Comparison of ENCODE assay signal across 40 cellular contexts in the genomic region with DNA sequence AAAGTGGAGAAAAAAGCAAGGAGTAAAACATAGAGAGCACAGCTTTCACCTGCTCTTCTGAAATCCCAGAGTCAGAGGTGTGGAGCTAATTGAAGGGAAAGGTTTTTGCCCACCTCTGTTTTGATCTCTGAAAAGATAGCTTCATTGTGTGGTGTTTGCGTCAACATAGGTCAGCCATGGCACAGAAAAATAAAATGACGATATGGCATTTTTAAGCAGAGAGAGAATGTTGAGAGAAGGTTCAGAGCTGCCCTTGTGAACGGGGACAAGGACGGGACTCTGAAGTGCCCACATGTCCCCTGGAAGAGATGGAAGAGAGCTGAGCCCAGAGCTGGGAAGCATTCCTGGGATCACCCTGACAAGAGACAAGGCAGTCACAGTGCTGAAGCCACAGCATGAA.
"Had no signal": no experiment of that assay in that cellular context is flagged by ENCODE, and none has a peak within 500 bp of the region (broad histone marks: within the 10 kb centered on the region; RNA-seq: fewer than 3 reads in every experiment).

No MANE protein-coding gene starts in this region.

- H3K36me3 Mint-ChIP-seq: activated CD4-positive, alpha-beta memory T cell treated with anti-CD3 and anti-CD28 coated beads for 36 hours; activated naive CD4-positive, alpha-beta T cell treated with anti-CD3 and anti-CD28 coated beads, Interleukin-2, amount 10 ng/mL, durations not matched to agents 7 days and 5 days; activated naive CD4-positive, alpha-beta T cell treated with anti-CD3 and anti-CD28 coated beads, Interleukin-2, amount 50 U/mL, for 24 hours; activated naive CD8-positive, alpha-beta T cell; activated naive CD8-positive, alpha-beta T cell treated with anti-CD3 and anti-CD28 coated beads, Interleukin-2, amount 10 ng/mL, durations not matched to agents 7 days and 5 days; brain had no signal

- H3K27me3 Mint-ChIP-seq: activated CD4-positive, alpha-beta memory T cell treated with anti-CD3 and anti-CD28 coated beads for 36 hours; activated CD4-positive, alpha-beta T cell treated with anti-CD3 and anti-CD28 coated beads for 36 hours; activated CD8-positive, alpha-beta T cell treated with anti-CD3 and anti-CD28 coated beads for 36 hours; activated naive CD4-positive, alpha-beta T cell treated with anti-CD3 and anti-CD28 coated beads, Interleukin-2, amount 10 ng/mL, durations not matched to agents 7 days and 5 days; activated naive CD4-positive, alpha-beta T cell treated with anti-CD3 and anti-CD28 coated beads, Interleukin-2, amount 50 U/mL, for 24 hours; activated naive CD8-positive, alpha-beta T cell; activated naive CD8-positive, alpha-beta T cell treated with anti-CD3 and anti-CD28 coated beads, Interleukin-2, amount 10 ng/mL, durations not matched to agents 7 days and 5 days; activated naive CD8-positive, alpha-beta T cell treated with anti-CD3 and anti-CD28 coated beads, Interleukin-2, amount 50 U/mL, for 24 hours; central memory CD8-positive, alpha-beta T cell had no signal

- H3K4me3 Mint-ChIP-seq: activated CD4-positive, alpha-beta memory T cell treated with anti-CD3 and anti-CD28 coated beads for 36 hours; activated CD4-positive, alpha-beta T cell treated with anti-CD3 and anti-CD28 coated beads for 36 hours; activated CD8-positive, alpha-beta T cell treated with anti-CD3 and anti-CD28 coated beads for 36 hours; activated naive CD4-positive, alpha-beta T cell treated with anti-CD3 and anti-CD28 coated beads, Interleukin-2, amount 10 ng/mL, durations not matched to agents 7 days and 5 days; activated naive CD4-positive, alpha-beta T cell treated with anti-CD3 and anti-CD28 coated beads, Interleukin-2, amount 50 U/mL, for 24 hours; activated naive CD8-positive, alpha-beta T cell; activated naive CD8-positive, alpha-beta T cell treated with anti-CD3 and anti-CD28 coated beads, Interleukin-2, amount 10 ng/mL, durations not matched to agents 7 days and 5 days; activated naive CD8-positive, alpha-beta T cell treated with anti-CD3 and anti-CD28 coated beads, Interleukin-2, amount 50 U/mL, for 24 hours; activated T-cell treated with anti-CD3 and anti-CD28 coated beads, Interleukin-2, amount 50 U/mL, for 4 hours; activated T-cell treated with anti-CD3 and anti-CD28 coated beads, Interleukin-2, amount 50 U/mL, for 72 hours; activated T-helper 1 cell treated with anti-CD3 and anti-CD28 coated beads, Interleukin-12 subunit alpha, Interleukin-12 subunit beta, Interleukin-2, Interleukin-4 antibody, amounts not matched to agents 30 ng/mL and 10 ng/mL and 1 ng/mL, durations not matched to agents 14 hours and 24 hours and 36 hours; brain; central memory CD8-positive, alpha-beta T cell; T-helper 1 cell treated with Interleukin-12 subunit alpha and Interleukin-12 subunit beta and Interleukin-4 antibody, amounts not matched to agents 30 μg/mL and 1 μg/mL, for 36 hours; T-helper 2 cell treated with Interferon-gamma antibody and Interleukin-4, amounts not matched to agents 5 μg/mL and 100 μg/mL, for 36 hours had no signal

- H3K9me3 Mint-ChIP-seq: activated naive CD8-positive, alpha-beta T cell treated with anti-CD3 and anti-CD28 coated beads, Interleukin-2, amount 10 ng/mL, durations not matched to agents 7 days and 5 days; activated naive CD8-positive, alpha-beta T cell treated with anti-CD3 and anti-CD28 coated beads, Interleukin-2, amount 50 U/mL, for 24 hours; activated T-helper 1 cell treated with anti-CD3 and anti-CD28 coated beads, Interleukin-12 subunit alpha, Interleukin-12 subunit beta, Interleukin-2, Interleukin-4 antibody, amounts not matched to agents 30 ng/mL and 10 ng/mL and 1 ng/mL, durations not matched to agents 14 hours and 24 hours and 36 hours; T-helper 1 cell treated with Interleukin-12 subunit alpha and Interleukin-12 subunit beta and Interleukin-4 antibody, amounts not matched to agents 30 μg/mL and 1 μg/mL, for 36 hours had no signal

- FAIRE-seq: bronchial epithelial cell, colon, TTC549 had no signal

- H3K4me3 ChIP-seq: ascending aorta, cardiac muscle cell had no signal

- H3K36me3 ChIP-seq: ascending aorta, cardiac muscle cell had no signal

- ATAC-seq: activated CD4-positive, alpha-beta T cell treated with anti-CD3 and anti-CD28 coated beads for 36 hours; activated CD4-positive, CD25-positive, alpha-beta regulatory T cell treated with anti-CD3 and anti-CD28 coated beads, Interleukin-2, amount 50 U/mL, for 24 hours; activated CD8-positive, alpha-beta T cell treated with anti-CD3 and anti-CD28 coated beads for 36 hours; activated naive CD8-positive, alpha-beta T cell treated with anti-CD3 and anti-CD28 coated beads, Interleukin-2, amount 50 U/mL, for 24 hours; activated T-cell treated with anti-CD3 and anti-CD28 coated beads, Interleukin-2, amount 50 U/mL, for 4 hours; activated T-cell treated with anti-CD3 and anti-CD28 coated beads, Interleukin-2, amount 50 U/mL, for 72 hours had no signal

- H3K27ac ChIP-seq: ascending aorta, cardiac muscle cell, VCaP had no signal

- H3K9me3 ChIP-seq: ascending aorta had no signal

- H3K4me1 Mint-ChIP-seq: activated CD4-positive, alpha-beta T cell treated with anti-CD3 and anti-CD28 coated beads for 36 hours; activated naive CD4-positive, alpha-beta T cell treated with anti-CD3 and anti-CD28 coated beads, Interleukin-2, amount 10 ng/mL, durations not matched to agents 7 days and 5 days; activated naive CD4-positive, alpha-beta T cell treated with anti-CD3 and anti-CD28 coated beads, Interleukin-2, amount 50 U/mL, for 24 hours; activated naive CD8-positive, alpha-beta T cell treated with anti-CD3 and anti-CD28 coated beads, Interleukin-2, amount 10 ng/mL, durations not matched to agents 7 days and 5 days; activated naive CD8-positive, alpha-beta T cell treated with anti-CD3 and anti-CD28 coated beads, Interleukin-2, amount 50 U/mL, for 24 hours; brain; central memory CD8-positive, alpha-beta T cell had no signal

- H3K27ac Mint-ChIP-seq: activated CD4-positive, alpha-beta memory T cell treated with anti-CD3 and anti-CD28 coated beads for 36 hours; activated CD4-positive, alpha-beta T cell treated with anti-CD3 and anti-CD28 coated beads for 36 hours; activated CD8-positive, alpha-beta T cell treated with anti-CD3 and anti-CD28 coated beads for 36 hours; activated naive CD4-positive, alpha-beta T cell treated with anti-CD3 and anti-CD28 coated beads, Interleukin-2, amount 10 ng/mL, durations not matched to agents 7 days and 5 days; activated naive CD4-positive, alpha-beta T cell treated with anti-CD3 and anti-CD28 coated beads, Interleukin-2, amount 50 U/mL, for 24 hours; activated naive CD8-positive, alpha-beta T cell; activated naive CD8-positive, alpha-beta T cell treated with anti-CD3 and anti-CD28 coated beads, Interleukin-2, amount 10 ng/mL, durations not matched to agents 7 days and 5 days; activated naive CD8-positive, alpha-beta T cell treated with anti-CD3 and anti-CD28 coated beads, Interleukin-2, amount 50 U/mL, for 24 hours; activated T-cell treated with anti-CD3 and anti-CD28 coated beads, Interleukin-2, amount 50 U/mL, for 72 hours; activated T-helper 1 cell treated with anti-CD3 and anti-CD28 coated beads, Interleukin-12 subunit alpha, Interleukin-12 subunit beta, Interleukin-2, Interleukin-4 antibody, amounts not matched to agents 30 ng/mL and 10 ng/mL and 1 ng/mL, durations not matched to agents 14 hours and 24 hours and 36 hours; activated T-helper 2 cell treated with anti-CD3 and anti-CD28 coated beads, Interferon-gamma antibody, Interleukin-2, Interleukin-4, amounts not matched to agents 10 μg/mL and 5 μg/mL and 100 μg/mL, durations not matched to agents 14 hours and 24 hours and 36 hours; brain; T-helper 1 cell treated with Interleukin-12 subunit alpha and Interleukin-12 subunit beta and Interleukin-4 antibody, amounts not matched to agents 30 μg/mL and 1 μg/mL, for 36 hours; T-helper 2 cell treated with Interferon-gamma antibody and Interleukin-4, amounts not matched to agents 5 μg/mL and 100 μg/mL, for 36 hours had no signal

- H3K27me3 ChIP-seq: ascending aorta, cardiac muscle cell had no signal

- H3K4me1 ChIP-seq: ascending aorta had no signal

- DNase-seq: activated CD4-positive, alpha-beta memory T cell treated with anti-CD3 and anti-CD28 coated beads for 36 hours; activated CD4-positive, alpha-beta T cell treated with anti-CD3 and anti-CD28 coated beads for 1 hour; activated CD4-positive, alpha-beta T cell treated with anti-CD3 and anti-CD28 coated beads for 36 hours; activated CD4-positive, alpha-beta T cell treated with anti-CD3 and anti-CD28 coated beads for 48 hours; activated CD4-positive, alpha-beta T cell treated with anti-CD3 and anti-CD28 coated beads, Interleukin-2, amount 50 U/mL, for 1 hour; activated CD4-positive, alpha-beta T cell treated with anti-CD3 and anti-CD28 coated beads, Interleukin-2, amount 50 U/mL, for 4 hours; activated CD4-positive, CD25-positive, alpha-beta regulatory T cell; activated CD8-positive, alpha-beta memory T cell treated with anti-CD3 and anti-CD28 coated beads, Interleukin-2, amount 50 U/mL, for 4 hours; activated CD8-positive, alpha-beta T cell treated with anti-CD3 and anti-CD28 coated beads for 36 hours; activated effector memory CD4-positive, alpha-beta T cell treated with Interleukin-2 at 50 U/mL for 16 hours; activated gamma-delta T cell; activated naive CD4-positive, alpha-beta T cell treated with anti-CD3 and anti-CD28 coated beads, Interleukin-2, amount 10 ng/mL, durations not matched to agents 7 days and 5 days; activated naive CD4-positive, alpha-beta T cell treated with Interleukin-2 at 50 U/mL for 16 hours; activated naive CD8-positive, alpha-beta T cell treated with anti-CD3 and anti-CD28 coated beads, Interleukin-2, amount 10 ng/mL, durations not matched to agents 7 days and 5 days; activated naive CD8-positive, alpha-beta T cell treated with anti-CD3 and anti-CD28 coated beads, Interleukin-2, amount 50 U/mL, for 24 hours; activated T-cell treated with anti-CD3 and anti-CD28 coated beads for 4 hours; activated T-cell treated with anti-CD3 and anti-CD28 coated beads, Interleukin-2, amount 50 U/mL, for 1 hour; activated T-cell treated with anti-CD3 and anti-CD28 coated beads, Interleukin-2, amount 50 U/mL, for 4 hours; activated T-cell treated with anti-CD3 and anti-CD28 coated beads, Interleukin-2, amount 50 U/mL, for 72 hours; amygdala; anterior cingulate cortex; caudate nucleus; T-helper 1 cell; T-helper 2 cell; T-helper 9 cell had no signal
